In the genomic region with DNA sequence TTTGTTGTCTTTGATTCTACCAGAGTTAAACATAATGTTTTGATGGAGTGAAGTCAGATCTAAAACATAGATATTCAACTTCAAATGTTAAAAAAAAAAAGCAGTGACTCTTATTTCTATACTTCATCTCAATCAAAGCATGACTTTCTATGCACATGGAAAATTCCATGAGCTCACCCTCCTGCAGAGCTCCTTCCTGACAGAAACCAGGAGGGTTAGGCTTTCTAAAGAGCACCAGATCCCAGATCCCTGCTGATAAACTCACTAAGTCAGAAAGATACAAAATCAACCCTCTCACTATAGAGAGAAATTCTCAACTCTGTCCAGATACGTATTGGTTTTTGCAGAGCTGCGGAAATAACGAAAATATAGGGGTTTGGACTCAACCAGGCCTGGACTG, we compare ENCODE assay signal across 19 cellular contexts.
DNase-seq lines count a peak whose midpoint lies in the region; ATAC-seq and TF ChIP-seq lines count a peak whose summit lies in the region.
"Had no signal": no experiment of that assay in that cellular context is flagged by ENCODE, and none has a peak within 500 bp of the region (broad histone marks: within the 10 kb centered on the region; RNA-seq: fewer than 3 reads in every experiment).

No MANE protein-coding gene starts in this region.

- no peak overlapping the region for H3K27ac ChIP-seq in CD4-positive, alpha-beta T cell (ENCODE audit: low read depth, low read length)
- H3K27ac ChIP-seq: SJSA1 had no signal

- no peaks in the 10 kb centered on the region for H3K9me3 Mint-ChIP-seq in CD4-positive, alpha-beta T cell
- no peaks in the 10 kb centered on the region for H3K9me3 Mint-ChIP-seq in naive thymus-derived CD8-positive, alpha-beta T cell
- H3K9me3 Mint-ChIP-seq: activated CD4-positive, alpha-beta memory T cell treated with anti-CD3 and anti-CD28 coated beads for 36 hours; HFFc6 had no signal

- H3K9me3 ChIP-seq in CD4-positive, alpha-beta T cell (ENCODE audit: control insufficient read depth, low read length) = no peaks in the 10 kb centered on the region
- H3K9me3 ChIP-seq: SJSA1 had no signal

- H3K36me3 Mint-ChIP-seq in CD4-positive, alpha-beta T cell (ENCODE audit: low read depth) = no peaks in the 10 kb centered on the region
- no peaks in the 10 kb centered on the region for H3K36me3 Mint-ChIP-seq in naive thymus-derived CD8-positive, alpha-beta T cell
- H3K36me3 Mint-ChIP-seq: activated CD4-positive, alpha-beta memory T cell treated with anti-CD3 and anti-CD28 coated beads for 36 hours; naive B cell had no signal

- TF ChIP-seq CTCF in CD4-positive, alpha-beta T cell (IDR thresholded peaks at IDR 0.05) = no peak
- no peak for TF ChIP-seq CTCF in astrocyte of the spinal cord (IDR thresholded peaks at IDR 0.05; ENCODE audit: low read depth, low read length)

- H3K27ac Mint-ChIP-seq in CD4-positive, alpha-beta T cell = peak overlapping the region; percentile 72
- H3K27ac Mint-ChIP-seq in naive thymus-derived CD8-positive, alpha-beta T cell = peak overlapping the region in 8 of 10 donors; percentile 21 to 95 (median 66)
- H3K27ac Mint-ChIP-seq: activated CD4-positive, alpha-beta memory T cell treated with anti-CD3 and anti-CD28 coated beads for 36 hours; HFFc6 had no signal

- POLR2A ChIA-PET in CD4-positive, alpha-beta T cell (lab: Charles Lee) = no interaction called here
- POLR2A ChIA-PET in naive thymus-derived CD8-positive, alpha-beta T cell (lab: Charles Lee) = interaction anchor here (0.9 to 1.0 kb wide), 2 partner anchors 10 to 73 kb away, joined by 3 to 4 read pairs; no protein-coding TSS in a partner anchor

- intact Hi-C loops in CD4-positive, alpha-beta T cell (cut with DNase I, micrococcal nuclease) = no loop called here

- in situ Hi-C loops in astrocyte of the spinal cord (cut with HindIII; ENCODE audit: low sequenced_read_pairs) = no loop called here

- H3K27me3 Mint-ChIP-seq in CD4-positive, alpha-beta T cell = no peaks in the 10 kb centered on the region
- no peaks in the 10 kb centered on the region for H3K27me3 Mint-ChIP-seq in naive thymus-derived CD8-positive, alpha-beta T cell
- H3K27me3 Mint-ChIP-seq: activated CD4-positive, alpha-beta memory T cell treated with anti-CD3 and anti-CD28 coated beads for 36 hours; naive B cell had no signal

- CTCF ChIA-PET in CD4-positive, alpha-beta T cell (lab: Charles Lee) = no interaction called here

- no peak for ATAC-seq in CD4-positive, alpha-beta T cell (ENCODE audit: poor library complexity)
- no peak for ATAC-seq in naive thymus-derived CD8-positive, alpha-beta T cell
- no peak for ATAC-seq in HG02642 (IDR thresholded peaks at IDR 0.05; ENCODE audit: poor library complexity, unreplicated experiment)
- ATAC-seq: left ventricle myocardium superior had no signal

- peaks cover 78% of the 10 kb centered on the region for H3K4me1 Mint-ChIP-seq in CD4-positive, alpha-beta T cell (ENCODE audit: low read depth)
- H3K4me1 Mint-ChIP-seq in naive thymus-derived CD8-positive, alpha-beta T cell = peaks cover 18 to 93% (median 60%) of the 10 kb centered on the region in 4 donors

- no peak for DNase-seq in CD4-positive, alpha-beta T cell
- peak; percentile 27 for DNase-seq in M059J (ENCODE audit: low read depth)
- DNase-seq in astrocyte of the spinal cord (ENCODE audit: low read depth, low spot score) = peak; percentile 37
- DNase-seq in naive thymus-derived CD8-positive, alpha-beta T cell = no peak
- no peak for DNase-seq in NCI-H1092 (lab: John Stamatoyannopoulos, UW)
- DNase-seq in DMS53 (lab: John Stamatoyannopoulos, UW) = no peak
- no peak for DNase-seq in MV-4-11 (lab: John Stamatoyannopoulos, UW)
- DNase-seq: activated CD4-positive, alpha-beta memory T cell treated with anti-CD3 and anti-CD28 coated beads for 36 hours; aorta; erythroblast; HFFc6; left ventricle myocardium superior; naive B cell; NCI-H2081; NCI-H524; stimulated activated CD4-positive, alpha-beta T cell treated with anti-CD3 and anti-CD28 coated beads, Interleukin-15, amount 100 ng/mL, for 24 hours had no signal

- no peak overlapping the region for H3K4me3 ChIP-seq in astrocyte of the spinal cord (ENCODE audit: low read depth, low read length)
- H3K4me3 ChIP-seq: coronary artery, SJSA1 had no signal

- no peaks in the 10 kb centered on the region for H3K27me3 ChIP-seq in CD4-positive, alpha-beta T cell (ENCODE audit: control insufficient read depth, insufficient read depth, low read length)
- H3K27me3 ChIP-seq: SJSA1 had no signal

- no peak overlapping the region for H3K4me3 Mint-ChIP-seq in CD4-positive, alpha-beta T cell
- H3K4me3 Mint-ChIP-seq in naive thymus-derived CD8-positive, alpha-beta T cell = no peak overlapping the region
- H3K4me3 Mint-ChIP-seq: activated CD4-positive, alpha-beta memory T cell treated with anti-CD3 and anti-CD28 coated beads for 36 hours; HFFc6; naive B cell had no signal

Comparison
In these comparisons a context has a peak if more than half of its experiments do, and no peak if none do; other contexts are left out.
1. DNase-seq: peak in M059J (single experiment) and astrocyte of the spinal cord (single experiment); none in CD4-positive, alpha-beta T cell (0 of 10), naive thymus-derived CD8-positive, alpha-beta T cell (0 of 10), NCI-H1092 (single experiment), DMS53 (single experiment) and MV-4-11 (single experiment).